ENCODE assay signal across 13 cellular contexts in the genomic region with DNA sequence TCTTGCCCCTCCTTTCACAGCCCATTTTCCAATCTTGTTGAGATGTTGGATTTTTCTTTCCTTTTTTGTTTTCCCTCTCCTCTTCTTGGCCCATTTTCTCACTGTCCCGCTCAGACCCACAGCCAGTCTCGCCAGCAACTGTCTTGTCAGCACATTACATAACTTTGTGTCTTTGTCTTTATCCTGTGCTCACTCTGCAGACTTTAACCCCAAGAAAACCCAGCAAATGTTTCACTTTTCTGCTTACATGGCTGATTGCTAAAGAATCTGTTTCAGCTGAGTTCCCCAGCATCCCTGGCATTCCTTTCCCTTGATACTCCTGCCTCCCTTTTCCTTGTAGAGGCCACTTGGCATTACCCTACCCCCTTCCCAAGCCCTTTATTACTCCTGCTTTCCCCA.
"Had no signal": no experiment of that assay in that cellular context is flagged by ENCODE, and none has a peak within 500 bp of the region (broad histone marks: within the 10 kb centered on the region; RNA-seq: fewer than 3 reads in every experiment).

No MANE protein-coding gene starts in this region.

- H3K4me1 ChIP-seq: lower lobe of right lung, sigmoid colon, upper lobe of left lung had no signal

- H3K4me1 Mint-ChIP-seq: activated B cell treated with CpG ODN at 0.5 μM for 24 hours; activated naive CD4-positive, alpha-beta T cell treated with anti-CD3 and anti-CD28 coated beads, Interleukin-2, amount 50 U/mL, for 24 hours; activated T-helper 17 cell treated with anti-CD3 and anti-CD28 coated beads, Interleukin-2, amount 50 U/mL, for 72 hours had no signal

- H3K9me3 Mint-ChIP-seq: activated B cell treated with CpG ODN at 0.5 μM for 24 hours; activated CD4-positive, alpha-beta T cell treated with anti-CD3 and anti-CD28 coated beads, Interleukin-2, amount 10 ng/mL, durations not matched to agents 7 days and 5 days; activated naive CD4-positive, alpha-beta T cell treated with anti-CD3 and anti-CD28 coated beads, Interleukin-2, amount 50 U/mL, for 24 hours; activated T-helper 17 cell treated with anti-CD3 and anti-CD28 coated beads, Interleukin-2, amount 50 U/mL, for 72 hours had no signal

- H3K9me3 ChIP-seq: lower lobe of right lung, sigmoid colon, upper lobe of left lung had no signal

- DNase-seq: activated B cell treated with CpG ODN at 0.5 μM for 24 hours; activated CD4-positive, alpha-beta T cell treated with anti-CD3 and anti-CD28 coated beads, Interleukin-2, amount 10 ng/mL, durations not matched to agents 7 days and 5 days; activated CD8-positive, alpha-beta memory T cell treated with anti-CD3 and anti-CD28 coated beads for 24 hours; lower lobe of right lung; midbrain; stimulated activated CD4-positive, alpha-beta T cell treated with anti-CD3 and anti-CD28 coated beads, Interleukin-12 subunit alpha, Interleukin-12 subunit beta, amount 100 ng/mL, for 4 hours; stimulated activated naive CD4-positive, alpha-beta T cell; upper lobe of left lung had no signal

- H3K4me3 Mint-ChIP-seq: activated B cell treated with CpG ODN at 0.5 μM for 24 hours; activated CD4-positive, alpha-beta T cell treated with anti-CD3 and anti-CD28 coated beads, Interleukin-2, amount 10 ng/mL, durations not matched to agents 7 days and 5 days; activated naive CD4-positive, alpha-beta T cell treated with anti-CD3 and anti-CD28 coated beads, Interleukin-2, amount 50 U/mL, for 24 hours; activated T-helper 17 cell treated with anti-CD3 and anti-CD28 coated beads, Interleukin-2, amount 50 U/mL, for 72 hours had no signal

- H3K27ac ChIP-seq: lower lobe of right lung, sigmoid colon, upper lobe of left lung had no signal

- H3K36me3 Mint-ChIP-seq: activated naive CD4-positive, alpha-beta T cell treated with anti-CD3 and anti-CD28 coated beads, Interleukin-2, amount 50 U/mL, for 24 hours had no signal

- FAIRE-seq: endothelial cell of umbilical vein had no signal

- H3K27me3 ChIP-seq: sigmoid colon, upper lobe of left lung had no signal

- H3K27ac Mint-ChIP-seq: activated B cell treated with CpG ODN at 0.5 μM for 24 hours; activated CD4-positive, alpha-beta T cell treated with anti-CD3 and anti-CD28 coated beads, Interleukin-2, amount 10 ng/mL, durations not matched to agents 7 days and 5 days; activated naive CD4-positive, alpha-beta T cell treated with anti-CD3 and anti-CD28 coated beads, Interleukin-2, amount 50 U/mL, for 24 hours; activated T-helper 17 cell treated with anti-CD3 and anti-CD28 coated beads, Interleukin-2, amount 50 U/mL, for 72 hours; progenitor cell of endocrine pancreas had no signal
